9 cellular contexts compared by ENCODE assay signal in genomic region chr2:8408560-8409460, GRCh38.
DNase-seq lines count a peak whose midpoint lies in the region; ATAC-seq, FAIRE-seq and TF ChIP-seq lines count a peak whose summit lies in the region.
"Had no signal": no experiment of that assay in that cellular context is flagged by ENCODE, and none has a peak within 500 bp of the region (broad histone marks: within the 10 kb centered on the region; RNA-seq: fewer than 3 reads in every experiment).

No MANE protein-coding gene starts in this region.

- no peaks in the 10 kb centered on the region for H3K36me3 Mint-ChIP-seq in stimulated activated naive B cell treated with anti-CD40 and anti-IgM and Interleukin-4, amounts not matched to agents 10 μg/mL and 1 μg/mL and 100 μg/mL, for 72 hours

- in situ Hi-C loops in HepG2 (cut with HindIII; ENCODE audit: extremely low pct_ligation_motif_present, low pct_unique_long_range_greater_than_20kb): no loop called here

- H4K20me1 ChIP-seq in HepG2 (ENCODE audit: insufficient read depth, low read length): no peaks in the 10 kb centered on the region

- no peaks in the 10 kb centered on the region for H3K79me2 ChIP-seq in HepG2 (ENCODE audit: insufficient read depth, low read length)

- H3K9me3 Mint-ChIP-seq in stimulated activated naive B cell treated with anti-CD40 and anti-IgM and Interleukin-4, amounts not matched to agents 10 μg/mL and 1 μg/mL and 100 μg/mL, for 72 hours: no peaks in the 10 kb centered on the region

- H3K4me3 ChIP-seq in liver (ENCODE audit: low read depth in 1 of 3, low read length in 3 of 3) (no peak overlapping the region), HepG2 (replicated peaks in 1 of 3; ENCODE audit: insufficient read depth in 1 of 3, low read depth in 2 of 3, low read length in 3 of 3) (no peak overlapping the region), upper lobe of right lung (no peak overlapping the region), pancreas (no peak overlapping the region)
- H3K4me3 ChIP-seq: SK-N-MC had no signal

- intact Hi-C loops in HepG2 (cut with micrococcal nuclease; ENCODE audit: unreplicated experiment): no loop called here
- intact Hi-C loops in upper lobe of right lung (cut with DNase I): no loop called here
- intact Hi-C loops in pancreas (cut with DNase I): no loop called here

- CTCF ChIA-PET in HepG2 (lab: Yijun Ruan, JAX; ENCODE audit: low intra/inter-chr PET ratio, low total read pairs): no interaction called here

- H3K4me1 Mint-ChIP-seq in stimulated activated naive B cell treated with anti-CD40 and anti-IgM and Interleukin-4, amounts not matched to agents 10 μg/mL and 1 μg/mL and 100 μg/mL, for 72 hours: peaks cover 20 to 21% of the 10 kb centered on the region in 2 donors

- FAIRE-seq in HepG2 (lab: Jason Lieb, UNC) (no peak), pancreas (lab: Jason Lieb, UNC) (no peak)

- no peak overlapping the region for H3K4me2 ChIP-seq in HepG2 (ENCODE audit: low read depth, low read length)

- ATAC-seq in HepG2: no peak
- ATAC-seq in HG03460 (IDR thresholded peaks at IDR 0.05; ENCODE audit: unreplicated experiment): peak; percentile 86
- peak; percentile 90 to 94 for ATAC-seq in stimulated activated naive B cell treated with anti-CD40 and anti-IgM and Interleukin-4, amounts not matched to agents 10 μg/mL and 1 μg/mL and 100 μg/mL, for 72 hours (replicated peaks)
- ATAC-seq in upper lobe of right lung: no peak
- ATAC-seq in pancreas: no peak

- peaks cover 17 to 48% (median 34%) of the 10 kb centered on the region in 4 donors for H3K4me1 ChIP-seq in liver (ENCODE audit: control insufficient read depth in 4 of 4, insufficient read depth in 4 of 4, low read length in 3 of 4)
- H3K4me1 ChIP-seq in HepG2 (ENCODE audit: insufficient read depth, low read length): peaks cover 45% of the 10 kb centered on the region
- peaks cover 15% of the 10 kb centered on the region for H3K4me1 ChIP-seq in upper lobe of right lung
- H3K4me1 ChIP-seq in pancreas: peaks cover 14 to 31% (median 30%) of the 10 kb centered on the region in 3 donors

- WGBS in liver: 85% methylated on average over 8 of the region's 8 CpGs
- WGBS in HepG2 (ENCODE audit: low lambda C conversion rate): 81% methylated on average over 8 of the region's 8 CpGs
- WGBS in pancreas, 2 donors: 90 to 93% methylated on average over 8 of the region's 8 CpGs

- peak overlapping the region in 1 of 2 donors; percentile 26 for H3K4me3 Mint-ChIP-seq in stimulated activated naive B cell treated with anti-CD40 and anti-IgM and Interleukin-4, amounts not matched to agents 10 μg/mL and 1 μg/mL and 100 μg/mL, for 72 hours

- H3K27ac Mint-ChIP-seq in stimulated activated naive B cell treated with anti-CD40 and anti-IgM and Interleukin-4, amounts not matched to agents 10 μg/mL and 1 μg/mL and 100 μg/mL, for 72 hours: peak overlapping the region; percentile 86

- TF ChIP-seq CTCF in liver (IDR thresholded peaks at IDR 0.05; ENCODE audit: low read depth, low read length, missing input control): no peak
- TF ChIP-seq CTCF in HepG2 (CRISPR knock-in tag; IDR thresholded peaks at IDR 0.05): no peak
- no peak for TF ChIP-seq CTCF in upper lobe of right lung (IDR thresholded peaks at IDR 0.05)
- no peak for TF ChIP-seq CTCF in pancreas (IDR thresholded peaks at IDR 0.05)

- TF ChIP-seq RAD21 in liver (IDR thresholded peaks at IDR 0.05) (no peak), HepG2 (CRISPR knock-in tag; IDR thresholded peaks at IDR 0.05) (no peak)

- H3K27me3 Mint-ChIP-seq in stimulated activated naive B cell treated with anti-CD40 and anti-IgM and Interleukin-4, amounts not matched to agents 10 μg/mL and 1 μg/mL and 100 μg/mL, for 72 hours: peaks cover 33 to 41% of the 10 kb centered on the region in 2 donors

- DNase-seq in HepG2 (ENCODE audit: low spot score) (no peak), upper lobe of right lung (no peak), pancreas (no peak), NCI-H526 (lab: John Stamatoyannopoulos, UW) (no peak)
- DNase-seq in activated effector memory CD4-positive, alpha-beta T cell treated with Interleukin-2 at 50 U/mL for 16 hours: peak; percentile 19
- DNase-seq in stimulated activated naive B cell treated with anti-CD40 and anti-IgM and Interleukin-4, amounts not matched to agents 10 μg/mL and 1 μg/mL and 100 μg/mL, for 72 hours: peak; percentile 39

- no peak for TF ChIP-seq POLR2A in HepG2 (IDR thresholded peaks at IDR 0.05; ENCODE audit: insufficient read depth in 1 of 2, low read depth in 2 of 2, low read length in 2 of 2)

- H3K9me3 ChIP-seq in liver (ENCODE audit: control insufficient read depth in 4 of 4, low read length in 3 of 4) (no peaks in the 10 kb centered on the region), HepG2 (ENCODE audit: low read length) (no peaks in the 10 kb centered on the region), upper lobe of right lung (no peaks in the 10 kb centered on the region), pancreas (no peaks in the 10 kb centered on the region)

- POLR2A ChIA-PET in HepG2 (lab: Yijun Ruan, JAX): no interaction called here

- no TSS peak for BruUV-seq in HepG2 (replicated peaks; lab: Mats Ljungman, UMichigan)

- H3K9ac ChIP-seq in liver (ENCODE audit: low read depth in 1 of 2, low read length in 2 of 2) (no peak overlapping the region), HepG2 (ENCODE audit: insufficient read depth, low read depth, low read length) (no peak overlapping the region)

- no peak overlapping the region for H2AFZ ChIP-seq in HepG2 (ENCODE audit: low read length)

- H3K27me3 ChIP-seq in liver (ENCODE audit: control insufficient read depth in 4 of 4, insufficient read depth in 4 of 4, low read length in 3 of 4): no peaks in the 10 kb centered on the region
- H3K27me3 ChIP-seq in HepG2 (ENCODE audit: control insufficient read depth in 1 of 2, insufficient read depth in 2 of 2, low read length in 2 of 2): no peaks in the 10 kb centered on the region; a peak in 1 of 5 replicates
- no peaks in the 10 kb centered on the region for H3K27me3 ChIP-seq in upper lobe of right lung
- H3K27me3 ChIP-seq in pancreas: no peaks in the 10 kb centered on the region

- H3K27ac ChIP-seq in liver (ENCODE audit: low read depth in 1 of 2, low read length in 2 of 2) (peak overlapping the region; percentile 56 to 78), HepG2 (ENCODE audit: extremely low read length, insufficient read depth, low read length) (no peak overlapping the region), upper lobe of right lung (no peak overlapping the region), pancreas (no peak overlapping the region)
- H3K27ac ChIP-seq: SK-N-MC had no signal

- TF ChIP-seq EP300 in HepG2 (IDR thresholded peaks at IDR 0.05; ENCODE audit: low read depth in 2 of 2, low read length in 2 of 2): no peak
- TF ChIP-seq EP300 in HepG2 (CRISPR knock-in tag; IDR thresholded peaks at IDR 0.05; ENCODE audit: borderline replicate concordance): no peak

- H3K36me3 ChIP-seq in liver (ENCODE audit: control insufficient read depth in 4 of 4, insufficient read depth in 3 of 4, low read depth in 1 of 4, low read length in 3 of 4) (no peaks in the 10 kb centered on the region), HepG2 (replicated peaks in 1 of 2; ENCODE audit: control insufficient read depth in 1 of 2, insufficient read depth in 2 of 2, low read length in 2 of 2) (no peaks in the 10 kb centered on the region), upper lobe of right lung (no peaks in the 10 kb centered on the region), pancreas (no peaks in the 10 kb centered on the region)

TF ChIP-seq in liver, 16 proteins besides CTCF, POLR2A, EP300 and RAD21 (continues in another document):
- TF ChIP-seq TAF1 (conservative IDR thresholded peaks at IDR 0.05) (no peak), HNF4G (IDR thresholded peaks at IDR 0.05) (no peak), ATF3 (IDR thresholded peaks at IDR 0.05) (no peak), SP1 (IDR thresholded peaks at IDR 0.05) (no peak), EGR1 (IDR thresholded peaks at IDR 0.05; ENCODE audit: low read depth in 2 of 2) (no peak), JUND (IDR thresholded peaks at IDR 0.05) (no peak), RXRA (IDR thresholded peaks at IDR 0.05) (no peak)

TF ChIP-seq in HepG2, 621 proteins besides CTCF, POLR2A, EP300 and RAD21:
- TF ChIP-seq KLF15 (CRISPR knock-in tag; IDR thresholded peaks at IDR 0.05; ENCODE audit: borderline replicate concordance) (no peak), ZNF331 (CRISPR knock-in tag; IDR thresholded peaks at IDR 0.05) (no peak), HCFC1 (IDR thresholded peaks at IDR 0.05; ENCODE audit: low read depth, low read length) (no peak)

Comparison
In these comparisons a context has a peak if more than half of its experiments do, and no peak if none do; other contexts are left out.
1. H3K27ac ChIP-seq: peak in liver (2 of 2); none in HepG2 (single experiment), upper lobe of right lung (single experiment) and pancreas (0 of 4).
2. ATAC-seq: peak in HG03460 (single experiment) and stimulated activated naive B cell treated with anti-CD40 and anti-IgM and Interleukin-4, amounts not matched to agents 10 μg/mL and 1 μg/mL and 100 μg/mL, for 72 hours (2 of 2); none in HepG2 (single experiment), upper lobe of right lung (single experiment) and pancreas (0 of 4).
3. DNase-seq: peak in activated effector memory CD4-positive, alpha-beta T cell treated with Interleukin-2 at 50 U/mL for 16 hours (single experiment) and stimulated activated naive B cell treated with anti-CD40 and anti-IgM and Interleukin-4, amounts not matched to agents 10 μg/mL and 1 μg/mL and 100 μg/mL, for 72 hours (single experiment); none in HepG2 (single experiment), upper lobe of right lung (single experiment), pancreas (0 of 6) and NCI-H526 (0 of 2).